Comparison of ENCODE assay signal across 8 cellular contexts in genomic region chr17:17994271-17994670, GRCh38. TPM values are rescaled to one million over a fixed set of nuclear protein-coding genes. Genes with fewer than 3 reads are reported as not detected.
DNase-seq lines count a peak whose midpoint lies in the region; ATAC-seq and TF ChIP-seq lines count a peak whose summit lies in the region.

No MANE protein-coding gene starts in this region.

- no peaks in the 10 kb centered on the region for H3K4me1 Mint-ChIP-seq in CD8-positive, alpha-beta T cell (ENCODE audit: low read depth)
- H3K4me1 Mint-ChIP-seq in activated T-helper 17 cell treated with anti-CD3 and anti-CD28 coated beads, Interleukin-2, amount 50 U/mL, for 72 hours, result no peaks in the 10 kb centered on the region

- H3K36me3 ChIP-seq in CD8-positive, alpha-beta T cell (ENCODE audit: insufficient read depth, low read length), result no peaks in the 10 kb centered on the region
- no peaks in the 10 kb centered on the region for H3K36me3 ChIP-seq in lower lobe of right lung

- no peak overlapping the region for H3K27ac ChIP-seq in CD8-positive, alpha-beta T cell (ENCODE audit: low read depth, low read length)
- H3K27ac ChIP-seq in lower lobe of right lung, result no peak overlapping the region

- POLR2A ChIA-PET in CD8-positive, alpha-beta T cell (lab: Charles Lee), result no interaction called here

- H3K27ac Mint-ChIP-seq in CD8-positive, alpha-beta T cell, result no peak overlapping the region
- no peak overlapping the region for H3K27ac Mint-ChIP-seq in activated T-helper 17 cell treated with anti-CD3 and anti-CD28 coated beads, Interleukin-2, amount 50 U/mL, for 72 hours

- H3K4me3 Mint-ChIP-seq in CD8-positive, alpha-beta T cell, result no peak overlapping the region
- H3K4me3 Mint-ChIP-seq in activated T-helper 17 cell treated with anti-CD3 and anti-CD28 coated beads, Interleukin-2, amount 50 U/mL, for 72 hours, result no peak overlapping the region

- no peaks in the 10 kb centered on the region for H3K27me3 Mint-ChIP-seq in CD8-positive, alpha-beta T cell (ENCODE audit: low read depth)
- no peaks in the 10 kb centered on the region for H3K27me3 Mint-ChIP-seq in activated T-helper 17 cell treated with anti-CD3 and anti-CD28 coated beads, Interleukin-2, amount 50 U/mL, for 72 hours

- TF ChIP-seq CTCF in CD8-positive, alpha-beta T cell (IDR thresholded peaks at IDR 0.05), result peak; percentile 11
- peak; percentile 11; the same call in 1 of the 2 replicates for TF ChIP-seq CTCF in LNCAP (IDR thresholded peaks at IDR 0.05)
- peak; percentile 24 for TF ChIP-seq CTCF in lower lobe of right lung (IDR thresholded peaks at IDR 0.05)

- CTCF ChIA-PET in CD8-positive, alpha-beta T cell (lab: Charles Lee), result interaction anchor here (0.6 to 1.9 kb wide), 6 partner anchors 10 to 179 kb away, joined by 3 to 5 read pairs (median 4); partner anchors contain the start of genes DRC3 and TOM1L2

- no peaks in the 10 kb centered on the region for H3K36me3 Mint-ChIP-seq in CD8-positive, alpha-beta T cell
- H3K36me3 Mint-ChIP-seq in activated T-helper 17 cell treated with anti-CD3 and anti-CD28 coated beads, Interleukin-2, amount 50 U/mL, for 72 hours (ENCODE audit: low read depth), result no peaks in the 10 kb centered on the region

- H3K4me3 ChIP-seq in CD8-positive, alpha-beta T cell (ENCODE audit: low read depth, low read length), result no peak overlapping the region
- H3K4me3 ChIP-seq in lower lobe of right lung, result no peak overlapping the region

- H3K4me1 ChIP-seq in CD8-positive, alpha-beta T cell (ENCODE audit: insufficient read depth, low read length), result no peaks in the 10 kb centered on the region
- H3K4me1 ChIP-seq in lower lobe of right lung, result no peaks in the 10 kb centered on the region

- H3K9me3 Mint-ChIP-seq in CD8-positive, alpha-beta T cell, result no peaks in the 10 kb centered on the region
- no peaks in the 10 kb centered on the region for H3K9me3 Mint-ChIP-seq in activated T-helper 17 cell treated with anti-CD3 and anti-CD28 coated beads, Interleukin-2, amount 50 U/mL, for 72 hours

- no peaks in the 10 kb centered on the region for H3K27me3 ChIP-seq in CD8-positive, alpha-beta T cell (ENCODE audit: insufficient read depth, low read length)
- H3K27me3 ChIP-seq in lower lobe of right lung (ENCODE audit: low read depth), result no peaks in the 10 kb centered on the region

- no peaks in the 10 kb centered on the region for H3K9me3 ChIP-seq in CD8-positive, alpha-beta T cell (ENCODE audit: low read length)
- H3K9me3 ChIP-seq in lower lobe of right lung, result no peaks in the 10 kb centered on the region

- DNase-seq in CD8-positive, alpha-beta T cell, result peak in 4 of 7 experiments; percentile 4 to 50 (median 24)
- DNase-seq in amniotic epithelial cell (ENCODE audit: low read depth) (peak; percentile 37), lower lobe of right lung (no peak), NCI-H2107 treated with DMSO at 0.1 percent for 48 hours (lab: John Stamatoyannopoulos, UW; ENCODE audit: unreplicated experiment) (no peak)

- peak; percentile 64 for ATAC-seq in CD8-positive, alpha-beta T cell
- ATAC-seq in lower lobe of right lung (no peak), GM18867 (IDR thresholded peaks at IDR 0.05; ENCODE audit: unreplicated experiment) (no peak), GM21786 (IDR thresholded peaks at IDR 0.05; ENCODE audit: unreplicated experiment) (no peak)
- no peak for ATAC-seq in activated T-helper 17 cell treated with anti-CD3 and anti-CD28 coated beads, Interleukin-2, amount 50 U/mL, for 72 hours (replicated peaks)

- intact Hi-C loops in CD8-positive, alpha-beta T cell (cut with DNase I, micrococcal nuclease), result loop anchor here in 1 of 2 experiments (2.0 kb wide), 1 partner anchor 39 kb away; no protein-coding TSS in a partner anchor
- intact Hi-C loops in lower lobe of right lung (cut with DNase I), result no loop called here

RNA-seq across cellular contexts. Expression of gene DRC3, which starts 21.6 kb away (rescaled TPM):
- under 1 TPM; 0.61 to 0.90 TPM for total RNA-seq in CD8-positive, alpha-beta T cell
- total RNA-seq in lower lobe of right lung, result 13.4 TPM
- total RNA-seq in activated T-helper 17 cell treated with anti-CD3 and anti-CD28 coated beads, Interleukin-2, amount 50 U/mL, for 72 hours, result under 1 TPM in 1 of 2 donors, not detected in 1; 0.58 TPM

RNA-seq across cellular contexts. Expression of gene TOM1L2, which starts 22.1 kb away (rescaled TPM):
- 10 to 100 TPM; 15.4 to 20.9 TPM for total RNA-seq in CD8-positive, alpha-beta T cell
- total RNA-seq in lower lobe of right lung, result 63.4 TPM
- 10 to 100 TPM; 20.4 to 24.8 TPM for total RNA-seq in activated T-helper 17 cell treated with anti-CD3 and anti-CD28 coated beads, Interleukin-2, amount 50 U/mL, for 72 hours

RNA-seq across cellular contexts. Expression of gene ATPAF2, which starts 44.7 kb away (rescaled TPM):
- 10 to 100 TPM; 16.8 to 24.5 TPM for total RNA-seq in CD8-positive, alpha-beta T cell
- total RNA-seq in lower lobe of right lung, result 22.9 TPM
- 10 to 100 TPM; 30.8 to 33.5 TPM for total RNA-seq in activated T-helper 17 cell treated with anti-CD3 and anti-CD28 coated beads, Interleukin-2, amount 50 U/mL, for 72 hours

RNA-seq across cellular contexts. Expression of gene GID4, which starts 44.9 kb away (rescaled TPM):
- total RNA-seq in CD8-positive, alpha-beta T cell, result 1 to 10 TPM; 2.7 to 5.0 TPM
- total RNA-seq in lower lobe of right lung, result 11.9 TPM
- total RNA-seq in activated T-helper 17 cell treated with anti-CD3 and anti-CD28 coated beads, Interleukin-2, amount 50 U/mL, for 72 hours, result 1 to 10 TPM; 6.4 to 7.2 TPM

Comparison
In these comparisons a context has a peak if more than half of its experiments do, and no peak if none do; other contexts are left out.
1. DNase-seq: peak in CD8-positive, alpha-beta T cell (4 of 7) and amniotic epithelial cell (single experiment); none in lower lobe of right lung (single experiment) and NCI-H2107 treated with DMSO at 0.1 percent for 48 hours (single experiment).
2. Peak in every context shown above with its lines, with median percentiles within 50 percentile points of each other: CTCF ChIP-seq.